Comparison of ENCODE assay signal across 24 cellular contexts in the genomic region with DNA sequence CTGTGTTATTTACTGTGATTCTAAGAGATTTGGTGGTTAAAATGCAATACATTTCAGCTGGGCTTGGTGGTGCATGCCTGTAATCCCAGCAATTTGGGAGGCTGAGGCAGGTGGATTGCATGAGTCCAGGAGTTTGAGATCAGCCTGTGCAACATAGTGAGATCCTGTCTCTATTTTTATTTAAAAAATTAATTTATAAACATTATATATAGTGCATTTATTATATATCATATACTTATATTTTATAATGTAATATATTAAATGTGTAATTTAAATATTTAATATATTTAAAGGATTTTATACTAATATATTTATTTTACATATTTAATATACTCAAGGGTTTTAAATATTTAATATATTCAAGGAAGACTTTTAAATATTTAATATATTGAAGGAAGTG.
DNase-seq lines count a peak whose midpoint lies in the region; ATAC-seq, FAIRE-seq and TF ChIP-seq lines count a peak whose summit lies in the region.
"Had no signal": no experiment of that assay in that cellular context is flagged by ENCODE, and none has a peak within 500 bp of the region (broad histone marks: within the 10 kb centered on the region; RNA-seq: fewer than 3 reads in every experiment).

No MANE protein-coding gene starts in this region.

- H4K20me1 ChIP-seq in OCI-LY3 (ENCODE audit: insufficient read depth, low read length): no peaks in the 10 kb centered on the region

- DNase-seq in small intestine (no peak), NCI-H146 (lab: John Stamatoyannopoulos, UW) (no peak)
- DNase-seq: ACHN; BE2C; CD4-positive, alpha-beta T cell; HCEC 1CT; Kasumi-1; NCI-H1105; NCI-H2029 treated with DMSO at 0.1 percent for 48 hours; NCI-H446 treated with DMSO at 0.1 percent for 48 hours; NCI-H526; NCI-H82; SK-N-SH; SW 1271 had no signal

- H3K27ac ChIP-seq in OCI-LY3 (ENCODE audit: low read length) (no peak overlapping the region), small intestine (ENCODE audit: low read depth in 1 of 2, low read length in 1 of 2) (no peak overlapping the region)
- H3K27ac ChIP-seq: 22Rv1 had no signal

- H3K36me3 ChIP-seq in OCI-LY3 (replicated peaks; ENCODE audit: low read depth, low read length): no peaks in the 10 kb centered on the region
- H3K36me3 ChIP-seq in small intestine (ENCODE audit: control insufficient read depth in 2 of 2, insufficient read depth in 2 of 2, low read length in 2 of 2): no peaks in the 10 kb centered on the region
- H3K36me3 ChIP-seq: BE2C had no signal

- H3K4me1 ChIP-seq in OCI-LY3 (ENCODE audit: low read length) (peaks cover 11% of the 10 kb centered on the region), small intestine (ENCODE audit: control insufficient read depth in 2 of 2, insufficient read depth in 1 of 2, low read depth in 1 of 2, low read length in 1 of 2) (no peaks in the 10 kb centered on the region)
- H3K4me1 ChIP-seq: BE2C had no signal

- no peak for TF ChIP-seq CTCF in OCI-LY3 (IDR thresholded peaks at IDR 0.05; ENCODE audit: low read depth, low read length)

- H3K4me2 ChIP-seq in OCI-LY3 (ENCODE audit: low read length): peak overlapping the region; percentile 24; the same call in 1 of the 2 replicates
- H3K4me2 ChIP-seq: SK-N-SH had no signal

- FAIRE-seq in A204.1 (lab: Jason Lieb, UNC) (peak; percentile 98), colon (lab: Jason Lieb, UNC) (peak; percentile 95), small intestine (lab: Jason Lieb, UNC) (peak; percentile 95)
- FAIRE-seq: D721Med, H1, HTR-8/SVneo, K562 had no signal

- H3K9ac ChIP-seq in OCI-LY3 (ENCODE audit: low read length): no peak overlapping the region
- H3K9ac ChIP-seq: SK-N-SH had no signal

- H2AFZ ChIP-seq in OCI-LY3 (ENCODE audit: low read depth, low read length): no peak overlapping the region

- no peak for ATAC-seq in HG02571 (IDR thresholded peaks at IDR 0.05; ENCODE audit: unreplicated experiment)
- no peak for ATAC-seq in HG03565 (IDR thresholded peaks at IDR 0.05; ENCODE audit: unreplicated experiment)
- ATAC-seq: K562 had no signal

- no peaks in the 10 kb centered on the region for H3K79me2 ChIP-seq in OCI-LY3 (ENCODE audit: low read length)

- H3K27me3 ChIP-seq in OCI-LY3 (ENCODE audit: low read depth, low read length) (no peaks in the 10 kb centered on the region), small intestine (ENCODE audit: control insufficient read depth in 2 of 2, insufficient read depth in 2 of 2, low read length in 2 of 2) (no peaks in the 10 kb centered on the region)
- H3K27me3 ChIP-seq: BE2C had no signal

- no peaks in the 10 kb centered on the region for H3K9me3 ChIP-seq in OCI-LY3 (ENCODE audit: insufficient read depth, low read length)
- H3K9me3 ChIP-seq in small intestine (ENCODE audit: control insufficient read depth, low read depth): no peaks in the 10 kb centered on the region
- H3K9me3 ChIP-seq: BE2C, SK-N-SH had no signal

- no peak overlapping the region for H3K4me3 ChIP-seq in OCI-LY3 (ENCODE audit: low read length)
- H3K4me3 ChIP-seq in small intestine (ENCODE audit: low read depth in 1 of 2, low read length in 2 of 2): no peak overlapping the region
- H3K4me3 ChIP-seq: K562 had no signal
